Comparison of ENCODE assay signal across 17 cellular contexts in genomic region chr6:156410649-156411048, GRCh38.
DNase-seq lines count a peak whose midpoint lies in the region; ATAC-seq and TF ChIP-seq lines count a peak whose summit lies in the region.
"Had no signal": no experiment of that assay in that cellular context is flagged by ENCODE, and none has a peak within 500 bp of the region (broad histone marks: within the 10 kb centered on the region; RNA-seq: fewer than 3 reads in every experiment).

No MANE protein-coding gene starts in this region.

- H3K9me2 ChIP-seq in HCT116 (ENCODE audit: insufficient read depth), result no peaks in the 10 kb centered on the region

- H3K79me2 ChIP-seq in HCT116 (ENCODE audit: insufficient read depth, low read length), result no peaks in the 10 kb centered on the region

- H3K36me3 ChIP-seq in HCT116 (ENCODE audit: control insufficient read depth in 1 of 2, insufficient read depth in 2 of 2, low read length in 2 of 2) (no peaks in the 10 kb centered on the region), adipocyte (ENCODE audit: control insufficient read depth, insufficient read depth, low read length, severe bottlenecking) (no peaks in the 10 kb centered on the region)
- H3K36me3 ChIP-seq: sigmoid colon, vagina had no signal

- in situ Hi-C loops in GM13976 (cut with MboI; ENCODE audit: low sequenced_read_pairs, unreplicated experiment), result no loop called here

- no peak overlapping the region for H3K4me3 Mint-ChIP-seq in mesothelial cell of epicardium
- H3K4me3 Mint-ChIP-seq: activated naive CD8-positive, alpha-beta T cell treated with anti-CD3 and anti-CD28 coated beads, Interleukin-2, amount 10 ng/mL, durations not matched to agents 7 days and 5 days had no signal

- H3K4me1 ChIP-seq in HCT116 (ENCODE audit: control insufficient read depth in 1 of 2, insufficient read depth in 2 of 2, low read length in 2 of 2) (no peaks in the 10 kb centered on the region), adipocyte (ENCODE audit: control insufficient read depth, insufficient read depth, low read length) (no peaks in the 10 kb centered on the region)
- H3K4me1 ChIP-seq: sigmoid colon, vagina had no signal

- no peaks in the 10 kb centered on the region for H3K4me1 Mint-ChIP-seq in mesothelial cell of epicardium
- H3K4me1 Mint-ChIP-seq: activated naive CD8-positive, alpha-beta T cell treated with anti-CD3 and anti-CD28 coated beads, Interleukin-2, amount 10 ng/mL, durations not matched to agents 7 days and 5 days had no signal

- H3K27ac Mint-ChIP-seq in mesothelial cell of epicardium, result no peak overlapping the region
- H3K27ac Mint-ChIP-seq: activated naive CD8-positive, alpha-beta T cell treated with anti-CD3 and anti-CD28 coated beads, Interleukin-2, amount 10 ng/mL, durations not matched to agents 7 days and 5 days had no signal

- RAD21 ChIA-PET in HCT116 (lab: Charles Lee; ENCODE audit: low non-redundant PET in 1 of 2, low total read pairs in 2 of 2, uncharacterized antibody in 2 of 2, unreplicated experiment in 2 of 2), result no interaction called here

- H3K27me3 ChIP-seq in HCT116 (ENCODE audit: insufficient read depth, low read length) (no peaks in the 10 kb centered on the region), adipocyte (replicated peaks; ENCODE audit: control insufficient read depth, insufficient read depth, low read length) (no peaks in the 10 kb centered on the region)
- H3K27me3 ChIP-seq: sigmoid colon, vagina had no signal

- no peak overlapping the region for H3K4me3 ChIP-seq in HCT116 (replicated peaks in 1 of 2; ENCODE audit: low read depth in 1 of 2, low read length in 2 of 2)
- H3K4me3 ChIP-seq in adipocyte (ENCODE audit: low read length), result no peak overlapping the region
- H3K4me3 ChIP-seq: K562, sigmoid colon, vagina had no signal

- no peaks in the 10 kb centered on the region for H3K27me3 Mint-ChIP-seq in mesothelial cell of epicardium (ENCODE audit: low read depth)

- no TSS peak for BruUV-seq in HCT116 (replicated peaks; lab: Mats Ljungman, UMichigan)

- TF ChIP-seq CTCF in C4-2B (conservative IDR thresholded peaks at IDR 0.05) (peak; percentile 49), HCT116 (IDR thresholded peaks at IDR 0.05 in 2 of 3, conservative IDR thresholded peaks at IDR 0.05 in 1 of 3; ENCODE audit: borderline replicate concordance in 1 of 3, insufficient read depth in 1 of 3, low read depth in 2 of 3, low read length in 2 of 3) (peak in 2 of 3 experiments; percentile 25 to 43; a peak in 2 of 6 replicates), mesothelial cell of epicardium (IDR thresholded peaks at IDR 0.05; ENCODE audit: unreplicated experiment) (peak; percentile 44), GM13976 (IDR thresholded peaks at IDR 0.05; ENCODE audit: borderline replicate concordance, control extremely low read depth, extremely low read depth, insufficient read depth, missing control alignments) (no peak)

- H4K20me1 ChIP-seq in HCT116 (ENCODE audit: insufficient read depth), result no peaks in the 10 kb centered on the region

- ATAC-seq in HCT116 (peak; percentile 60; the same call in 1 of the 2 replicates), GM21786 (IDR thresholded peaks at IDR 0.05; ENCODE audit: unreplicated experiment) (no peak)
- ATAC-seq: activated CD4-positive, CD25-positive, alpha-beta regulatory T cell treated with anti-CD3 and anti-CD28 coated beads, Interleukin-2, amount 50 U/mL, for 24 hours; K562 had no signal

- no peak for TF ChIP-seq POLR2A in HCT116 (IDR thresholded peaks at IDR 0.05; ENCODE audit: borderline replicate concordance, extremely low read depth, insufficient read depth, insufficient read length)

- POLR2A ChIA-PET in HCT116 (lab: Charles Lee), result no interaction called here

- no peak for TF ChIP-seq RAD21 in HCT116 (IDR thresholded peaks at IDR 0.05; ENCODE audit: low read depth)

- DNase-seq in HCT116 (ENCODE audit: low read depth, low spot score), result no peak
- peak; percentile 5 for DNase-seq in adipocyte (ENCODE audit: low read depth)
- DNase-seq in mesothelial cell of epicardium (ENCODE audit: low spot score in 2 of 2, unreplicated experiment in 2 of 2), result no peak
- DNase-seq in GM13976 (ENCODE audit: low spot score), result no peak
- no peak for DNase-seq in NCI-H774 (lab: John Stamatoyannopoulos, UW)
- DNase-seq in D341Med (ENCODE audit: low spot score), result no peak
- DNase-seq: activated naive CD8-positive, alpha-beta T cell treated with anti-CD3 and anti-CD28 coated beads, Interleukin-2, amount 10 ng/mL, durations not matched to agents 7 days and 5 days; activated T-cell treated with anti-CD3 and anti-CD28 coated beads for 4 hours; cortex of kidney; GF-D8; NCI-H1694 treated with DMSO at 0.1 percent for 48 hours; sigmoid colon had no signal

- H3K9me3 ChIP-seq in HCT116 (ENCODE audit: control insufficient read depth in 1 of 2, insufficient read depth in 1 of 2, low read depth in 1 of 2, low read length in 2 of 2), result no peaks in the 10 kb centered on the region
- no peaks in the 10 kb centered on the region for H3K9me3 ChIP-seq in adipocyte (ENCODE audit: control insufficient read depth, low read length)
- H3K9me3 ChIP-seq: sigmoid colon, vagina had no signal

- peaks cover 20% of the 10 kb centered on the region for H3K9me3 Mint-ChIP-seq in mesothelial cell of epicardium
- H3K9me3 Mint-ChIP-seq: activated naive CD8-positive, alpha-beta T cell treated with anti-CD3 and anti-CD28 coated beads, Interleukin-2, amount 10 ng/mL, durations not matched to agents 7 days and 5 days had no signal

- H3K9ac ChIP-seq in HCT116 (ENCODE audit: low read length), result no peak overlapping the region
- H3K9ac ChIP-seq in adipocyte (ENCODE audit: low read length), result no peak overlapping the region

- H3K27ac ChIP-seq in C4-2B (no peak overlapping the region), HCT116 (ENCODE audit: low read depth, low read length) (no peak overlapping the region)
- H3K27ac ChIP-seq: sigmoid colon, vagina had no signal

- CTCF ChIA-PET in HCT116 (lab: Charles Lee), result interaction anchor here (0.7 kb wide), 1 partner anchor 35 kb away, joined by 3 read pairs; no protein-coding TSS in a partner anchor

- H3K4me2 ChIP-seq in HCT116 (ENCODE audit: low read length), result no peak overlapping the region

- no peaks in the 10 kb centered on the region for H3K36me3 Mint-ChIP-seq in mesothelial cell of epicardium
- H3K36me3 Mint-ChIP-seq: activated naive CD8-positive, alpha-beta T cell treated with anti-CD3 and anti-CD28 coated beads, Interleukin-2, amount 10 ng/mL, durations not matched to agents 7 days and 5 days had no signal

- H2AFZ ChIP-seq in HCT116 (ENCODE audit: low read depth, low read length, poor library complexity, severe bottlenecking), result no peak overlapping the region

- intact Hi-C loops in HCT116 (cut with micrococcal nuclease), result no loop called here

TF ChIP-seq in HCT116, 20 proteins besides CTCF, POLR2A, EP300 and RAD21:
- TF ChIP-seq SP1 (IDR thresholded peaks at IDR 0.05; ENCODE audit: low read depth) (no peak), ZNF274 (IDR thresholded peaks at IDR 0.05; ENCODE audit: low read depth, low read length) (no peak), CBX3 (IDR thresholded peaks at IDR 0.05; ENCODE audit: low read depth) (no peak), YY1 (IDR thresholded peaks at IDR 0.05; ENCODE audit: extremely low read depth, insufficient replicate concordance, low read depth, low read length) (no peak)
- TF ChIP-seq, protein P1, sequence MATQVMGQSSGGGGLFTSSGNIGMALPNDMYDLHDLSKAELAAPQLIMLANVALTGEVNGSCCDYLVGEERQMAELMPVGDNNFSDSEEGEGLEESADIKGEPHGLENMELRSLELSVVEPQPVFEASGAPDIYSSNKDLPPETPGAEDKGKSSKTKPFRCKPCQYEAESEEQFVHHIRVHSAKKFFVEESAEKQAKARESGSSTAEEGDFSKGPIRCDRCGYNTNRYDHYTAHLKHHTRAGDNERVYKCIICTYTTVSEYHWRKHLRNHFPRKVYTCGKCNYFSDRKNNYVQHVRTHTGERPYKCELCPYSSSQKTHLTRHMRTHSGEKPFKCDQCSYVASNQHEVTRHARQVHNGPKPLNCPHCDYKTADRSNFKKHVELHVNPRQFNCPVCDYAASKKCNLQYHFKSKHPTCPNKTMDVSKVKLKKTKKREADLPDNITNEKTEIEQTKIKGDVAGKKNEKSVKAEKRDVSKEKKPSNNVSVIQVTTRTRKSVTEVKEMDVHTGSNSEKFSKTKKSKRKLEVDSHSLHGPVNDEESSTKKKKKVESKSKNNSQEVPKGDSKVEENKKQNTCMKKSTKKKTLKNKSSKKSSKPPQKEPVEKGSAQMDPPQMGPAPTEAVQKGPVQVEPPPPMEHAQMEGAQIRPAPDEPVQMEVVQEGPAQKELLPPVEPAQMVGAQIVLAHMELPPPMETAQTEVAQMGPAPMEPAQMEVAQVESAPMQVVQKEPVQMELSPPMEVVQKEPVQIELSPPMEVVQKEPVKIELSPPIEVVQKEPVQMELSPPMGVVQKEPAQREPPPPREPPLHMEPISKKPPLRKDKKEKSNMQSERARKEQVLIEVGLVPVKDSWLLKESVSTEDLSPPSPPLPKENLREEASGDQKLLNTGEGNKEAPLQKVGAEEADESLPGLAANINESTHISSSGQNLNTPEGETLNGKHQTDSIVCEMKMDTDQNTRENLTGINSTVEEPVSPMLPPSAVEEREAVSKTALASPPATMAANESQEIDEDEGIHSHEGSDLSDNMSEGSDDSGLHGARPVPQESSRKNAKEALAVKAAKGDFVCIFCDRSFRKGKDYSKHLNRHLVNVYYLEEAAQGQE (IDR thresholded peaks at IDR 0.05; ENCODE audit: low read depth), result no peak
